1 cellular context compared by ENCODE assay signal in the genomic region with DNA sequence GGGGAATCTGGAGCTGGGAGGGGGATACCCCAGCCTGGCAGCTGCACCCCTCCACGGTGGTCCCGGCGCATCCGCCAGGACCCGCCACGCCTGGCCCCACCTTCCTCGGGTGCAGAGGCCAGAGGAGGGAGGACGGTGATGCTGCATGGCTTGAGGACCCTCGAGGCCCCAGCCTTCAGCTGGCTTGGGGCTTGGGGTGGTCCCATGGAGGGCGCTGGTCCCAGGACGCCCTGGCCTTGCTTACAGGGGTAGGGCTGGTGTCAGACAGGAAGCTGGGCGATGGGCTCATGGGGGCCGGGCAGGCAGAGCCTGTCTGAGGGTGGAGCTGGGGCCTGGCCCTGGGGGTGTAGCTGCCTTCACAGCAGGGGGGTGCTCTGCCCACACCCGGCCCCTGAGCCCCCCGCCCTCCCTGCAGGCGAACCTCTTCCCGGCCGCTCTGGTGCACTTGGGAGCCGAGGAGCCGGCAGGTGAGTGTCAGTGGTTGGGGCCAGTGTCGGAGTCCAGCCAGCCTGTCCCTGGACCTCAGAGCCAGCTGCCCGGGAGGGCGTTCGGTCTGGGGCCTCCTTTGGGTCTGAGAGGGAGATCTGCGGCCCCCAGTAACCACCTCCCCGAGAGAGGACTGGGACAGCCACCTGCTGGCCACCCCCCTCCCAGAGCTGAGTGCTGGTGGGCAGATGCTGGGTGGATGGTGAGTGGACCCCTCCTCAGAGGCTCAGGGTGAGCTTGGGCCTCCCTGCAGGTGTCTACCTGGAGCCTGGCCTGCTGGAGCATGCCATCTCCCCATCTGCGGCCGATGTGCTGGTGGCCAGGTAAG.
TF ChIP-seq lines count a peak whose summit lies in the region.

No MANE protein-coding gene starts in this region.

TF ChIP-seq in H1, 55 proteins besides CTCF, POLR2A, EP300 and RAD21:
- no peak for TF ChIP-seq YY1 (IDR thresholded peaks at IDR 0.05; ENCODE audit: low read depth, low read length)
- no peak for TF ChIP-seq HDAC6 (IDR thresholded peaks at IDR 0.05; ENCODE audit: low read depth, low read length)
- TF ChIP-seq RFX5 (IDR thresholded peaks at IDR 0.05; ENCODE audit: borderline replicate concordance, low read depth, low read length) = no peak
- no peak for TF ChIP-seq TEAD4 (IDR thresholded peaks at IDR 0.05; ENCODE audit: low read depth, low read length)
- no peak for TF ChIP-seq BRCA1 (IDR thresholded peaks at IDR 0.05; ENCODE audit: low read depth, low read length)
- TF ChIP-seq, protein P1, sequence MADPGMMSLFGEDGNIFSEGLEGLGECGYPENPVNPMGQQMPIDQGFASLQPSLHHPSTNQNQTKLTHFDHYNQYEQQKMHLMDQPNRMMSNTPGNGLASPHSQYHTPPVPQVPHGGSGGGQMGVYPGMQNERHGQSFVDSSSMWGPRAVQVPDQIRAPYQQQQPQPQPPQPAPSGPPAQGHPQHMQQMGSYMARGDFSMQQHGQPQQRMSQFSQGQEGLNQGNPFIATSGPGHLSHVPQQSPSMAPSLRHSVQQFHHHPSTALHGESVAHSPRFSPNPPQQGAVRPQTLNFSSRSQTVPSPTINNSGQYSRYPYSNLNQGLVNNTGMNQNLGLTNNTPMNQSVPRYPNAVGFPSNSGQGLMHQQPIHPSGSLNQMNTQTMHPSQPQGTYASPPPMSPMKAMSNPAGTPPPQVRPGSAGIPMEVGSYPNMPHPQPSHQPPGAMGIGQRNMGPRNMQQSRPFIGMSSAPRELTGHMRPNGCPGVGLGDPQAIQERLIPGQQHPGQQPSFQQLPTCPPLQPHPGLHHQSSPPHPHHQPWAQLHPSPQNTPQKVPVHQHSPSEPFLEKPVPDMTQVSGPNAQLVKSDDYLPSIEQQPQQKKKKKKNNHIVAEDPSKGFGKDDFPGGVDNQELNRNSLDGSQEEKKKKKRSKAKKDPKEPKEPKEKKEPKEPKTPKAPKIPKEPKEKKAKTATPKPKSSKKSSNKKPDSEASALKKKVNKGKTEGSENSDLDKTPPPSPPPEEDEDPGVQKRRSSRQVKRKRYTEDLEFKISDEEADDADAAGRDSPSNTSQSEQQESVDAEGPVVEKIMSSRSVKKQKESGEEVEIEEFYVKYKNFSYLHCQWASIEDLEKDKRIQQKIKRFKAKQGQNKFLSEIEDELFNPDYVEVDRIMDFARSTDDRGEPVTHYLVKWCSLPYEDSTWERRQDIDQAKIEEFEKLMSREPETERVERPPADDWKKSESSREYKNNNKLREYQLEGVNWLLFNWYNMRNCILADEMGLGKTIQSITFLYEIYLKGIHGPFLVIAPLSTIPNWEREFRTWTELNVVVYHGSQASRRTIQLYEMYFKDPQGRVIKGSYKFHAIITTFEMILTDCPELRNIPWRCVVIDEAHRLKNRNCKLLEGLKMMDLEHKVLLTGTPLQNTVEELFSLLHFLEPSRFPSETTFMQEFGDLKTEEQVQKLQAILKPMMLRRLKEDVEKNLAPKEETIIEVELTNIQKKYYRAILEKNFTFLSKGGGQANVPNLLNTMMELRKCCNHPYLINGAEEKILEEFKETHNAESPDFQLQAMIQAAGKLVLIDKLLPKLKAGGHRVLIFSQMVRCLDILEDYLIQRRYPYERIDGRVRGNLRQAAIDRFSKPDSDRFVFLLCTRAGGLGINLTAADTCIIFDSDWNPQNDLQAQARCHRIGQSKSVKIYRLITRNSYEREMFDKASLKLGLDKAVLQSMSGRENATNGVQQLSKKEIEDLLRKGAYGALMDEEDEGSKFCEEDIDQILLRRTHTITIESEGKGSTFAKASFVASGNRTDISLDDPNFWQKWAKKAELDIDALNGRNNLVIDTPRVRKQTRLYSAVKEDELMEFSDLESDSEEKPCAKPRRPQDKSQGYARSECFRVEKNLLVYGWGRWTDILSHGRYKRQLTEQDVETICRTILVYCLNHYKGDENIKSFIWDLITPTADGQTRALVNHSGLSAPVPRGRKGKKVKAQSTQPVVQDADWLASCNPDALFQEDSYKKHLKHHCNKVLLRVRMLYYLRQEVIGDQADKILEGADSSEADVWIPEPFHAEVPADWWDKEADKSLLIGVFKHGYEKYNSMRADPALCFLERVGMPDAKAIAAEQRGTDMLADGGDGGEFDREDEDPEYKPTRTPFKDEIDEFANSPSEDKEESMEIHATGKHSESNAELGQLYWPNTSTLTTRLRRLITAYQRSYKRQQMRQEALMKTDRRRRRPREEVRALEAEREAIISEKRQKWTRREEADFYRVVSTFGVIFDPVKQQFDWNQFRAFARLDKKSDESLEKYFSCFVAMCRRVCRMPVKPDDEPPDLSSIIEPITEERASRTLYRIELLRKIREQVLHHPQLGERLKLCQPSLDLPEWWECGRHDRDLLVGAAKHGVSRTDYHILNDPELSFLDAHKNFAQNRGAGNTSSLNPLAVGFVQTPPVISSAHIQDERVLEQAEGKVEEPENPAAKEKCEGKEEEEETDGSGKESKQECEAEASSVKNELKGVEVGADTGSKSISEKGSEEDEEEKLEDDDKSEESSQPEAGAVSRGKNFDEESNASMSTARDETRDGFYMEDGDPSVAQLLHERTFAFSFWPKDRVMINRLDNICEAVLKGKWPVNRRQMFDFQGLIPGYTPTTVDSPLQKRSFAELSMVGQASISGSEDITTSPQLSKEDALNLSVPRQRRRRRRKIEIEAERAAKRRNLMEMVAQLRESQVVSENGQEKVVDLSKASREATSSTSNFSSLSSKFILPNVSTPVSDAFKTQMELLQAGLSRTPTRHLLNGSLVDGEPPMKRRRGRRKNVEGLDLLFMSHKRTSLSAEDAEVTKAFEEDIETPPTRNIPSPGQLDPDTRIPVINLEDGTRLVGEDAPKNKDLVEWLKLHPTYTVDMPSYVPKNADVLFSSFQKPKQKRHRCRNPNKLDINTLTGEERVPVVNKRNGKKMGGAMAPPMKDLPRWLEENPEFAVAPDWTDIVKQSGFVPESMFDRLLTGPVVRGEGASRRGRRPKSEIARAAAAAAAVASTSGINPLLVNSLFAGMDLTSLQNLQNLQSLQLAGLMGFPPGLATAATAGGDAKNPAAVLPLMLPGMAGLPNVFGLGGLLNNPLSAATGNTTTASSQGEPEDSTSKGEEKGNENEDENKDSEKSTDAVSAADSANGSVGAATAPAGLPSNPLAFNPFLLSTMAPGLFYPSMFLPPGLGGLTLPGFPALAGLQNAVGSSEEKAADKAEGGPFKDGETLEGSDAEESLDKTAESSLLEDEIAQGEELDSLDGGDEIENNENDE (IDR thresholded peaks at IDR 0.05; ENCODE audit: insufficient replicate concordance, low read length) = no peak
- TF ChIP-seq CBX8 (IDR thresholded peaks at IDR 0.05; ENCODE audit: borderline replicate concordance, low read depth, low read length) = no peak
- no peak for TF ChIP-seq TAF1 (IDR thresholded peaks at IDR 0.05; ENCODE audit: low read depth, low read length)
